21 cellular contexts compared by ENCODE assay signal in genomic region chr2:30761226-30761625, GRCh38. TPM values are rescaled to one million over a fixed set of nuclear protein-coding genes. Genes with fewer than 3 reads are reported as not detected.
DNase-seq lines count a peak whose midpoint lies in the region; ATAC-seq and TF ChIP-seq lines count a peak whose summit lies in the region.
"Had no signal": no experiment of that assay in that cellular context is flagged by ENCODE, and none has a peak within 500 bp of the region (broad histone marks: within the 10 kb centered on the region; RNA-seq: fewer than 3 reads in every experiment).

No MANE protein-coding gene starts in this region.

- H3K27me3 Mint-ChIP-seq in activated CD8-positive, alpha-beta memory T cell treated with anti-CD3 and anti-CD28 coated beads, Interleukin-2, amount 10 ng/mL, durations not matched to agents 7 days and 5 days = no peaks in the 10 kb centered on the region
- peaks cover 19% of the 10 kb centered on the region for H3K27me3 Mint-ChIP-seq in mesothelial cell of epicardium (ENCODE audit: low read depth)

- H3K9ac ChIP-seq in BLaER1 treated with 17β-estradiol and CSF1 and Interleukin-3, amounts not matched to agents 10 nM and 100 nM = no peak overlapping the region

- no peaks in the 10 kb centered on the region for H3K9me3 ChIP-seq in BLaER1 treated with 17β-estradiol and CSF1 and Interleukin-3, amounts not matched to agents 10 nM and 100 nM (replicated peaks in 1 of 11)
- no peaks in the 10 kb centered on the region for H3K9me3 ChIP-seq in upper lobe of right lung
- H3K9me3 ChIP-seq: A549, HAP-1 had no signal

- no peaks in the 10 kb centered on the region for H3K4me1 Mint-ChIP-seq in activated CD8-positive, alpha-beta memory T cell treated with anti-CD3 and anti-CD28 coated beads, Interleukin-2, amount 10 ng/mL, durations not matched to agents 7 days and 5 days
- peaks cover 15% of the 10 kb centered on the region for H3K4me1 Mint-ChIP-seq in mesothelial cell of epicardium

- H3K4me3 Mint-ChIP-seq in activated CD8-positive, alpha-beta memory T cell treated with anti-CD3 and anti-CD28 coated beads, Interleukin-2, amount 10 ng/mL, durations not matched to agents 7 days and 5 days = no peak overlapping the region
- no peak overlapping the region for H3K4me3 Mint-ChIP-seq in mesothelial cell of epicardium
- H3K4me3 Mint-ChIP-seq: CD4-positive, alpha-beta memory T cell; HFFc6 had no signal

- H3K27ac Mint-ChIP-seq in activated CD8-positive, alpha-beta memory T cell treated with anti-CD3 and anti-CD28 coated beads, Interleukin-2, amount 10 ng/mL, durations not matched to agents 7 days and 5 days = no peak overlapping the region
- H3K27ac Mint-ChIP-seq in mesothelial cell of epicardium = no peak overlapping the region
- H3K27ac Mint-ChIP-seq: CD4-positive, alpha-beta memory T cell; HFFc6 had no signal

- TF ChIP-seq CTCF in upper lobe of right lung (IDR thresholded peaks at IDR 0.05) = no peak
- no peak for TF ChIP-seq CTCF in mesothelial cell of epicardium (IDR thresholded peaks at IDR 0.05; ENCODE audit: unreplicated experiment)

- no peak overlapping the region for H3K4me3 ChIP-seq in BLaER1 treated with 17β-estradiol and CSF1 and Interleukin-3, amounts not matched to agents 10 nM and 100 nM
- no peak overlapping the region for H3K4me3 ChIP-seq in upper lobe of right lung
- H3K4me3 ChIP-seq: A549, HAP-1 had no signal

- no peaks in the 10 kb centered on the region for H3K36me3 ChIP-seq in BLaER1 treated with 17β-estradiol and CSF1 and Interleukin-3, amounts not matched to agents 10 nM and 100 nM
- H3K36me3 ChIP-seq in upper lobe of right lung = no peaks in the 10 kb centered on the region
- H3K36me3 ChIP-seq: HAP-1 had no signal

- intact Hi-C loops in posterior vena cava (cut with DNase I) = no loop called here
- intact Hi-C loops in upper lobe of right lung (cut with DNase I) = no loop called here

- ATAC-seq in activated CD8-positive, alpha-beta memory T cell treated with anti-CD3 and anti-CD28 coated beads, Interleukin-2, amount 10 ng/mL, durations not matched to agents 7 days and 5 days = no peak
- ATAC-seq in upper lobe of right lung (no peak), HG03280 (IDR thresholded peaks at IDR 0.05; ENCODE audit: unreplicated experiment) (no peak)
- ATAC-seq: A549 had no signal

- CTCF ChIA-PET in activated CD8-positive, alpha-beta memory T cell treated with anti-CD3 and anti-CD28 coated beads, Interleukin-2, amount 10 ng/mL, durations not matched to agents 7 days and 5 days (lab: Charles Lee) = no interaction called here

- H4K20me1 ChIP-seq in BLaER1 treated with 17β-estradiol and CSF1 and Interleukin-3, amounts not matched to agents 10 nM and 100 nM = no peaks in the 10 kb centered on the region

- peaks cover 0 to 12% (median 0%) of the 10 kb centered on the region in 11 experiments; a peak in 4 of 22 replicates for H3K27me3 ChIP-seq in BLaER1 treated with 17β-estradiol and CSF1 and Interleukin-3, amounts not matched to agents 10 nM and 100 nM
- H3K27me3 ChIP-seq in upper lobe of right lung = no peaks in the 10 kb centered on the region

- H3K4me2 ChIP-seq in BLaER1 treated with 17β-estradiol and CSF1 and Interleukin-3, amounts not matched to agents 10 nM and 100 nM = peak overlapping the region in 8 of 11 experiments; percentile 27 to 94 (median 86); a peak in 14 of 22 replicates
- H3K4me2 ChIP-seq: A549 had no signal

- no peak overlapping the region for H3K27ac ChIP-seq in BLaER1 treated with 17β-estradiol and CSF1 and Interleukin-3, amounts not matched to agents 10 nM and 100 nM
- no peak overlapping the region for H3K27ac ChIP-seq in upper lobe of right lung
- H3K27ac ChIP-seq: A549 had no signal

- no peaks in the 10 kb centered on the region for H3K36me3 Mint-ChIP-seq in activated CD8-positive, alpha-beta memory T cell treated with anti-CD3 and anti-CD28 coated beads, Interleukin-2, amount 10 ng/mL, durations not matched to agents 7 days and 5 days
- no peaks in the 10 kb centered on the region for H3K36me3 Mint-ChIP-seq in mesothelial cell of epicardium
- H3K36me3 Mint-ChIP-seq: CD4-positive, alpha-beta memory T cell had no signal

- peak; percentile 5 for DNase-seq in activated CD8-positive, alpha-beta memory T cell treated with anti-CD3 and anti-CD28 coated beads, Interleukin-2, amount 50 U/mL, for 4 hours
- no peak for DNase-seq in activated CD8-positive, alpha-beta memory T cell treated with anti-CD3 and anti-CD28 coated beads, Interleukin-2, amount 10 ng/mL, durations not matched to agents 7 days and 5 days
- peak; percentile 26 for DNase-seq in posterior vena cava (ENCODE audit: low spot score)
- no peak for DNase-seq in upper lobe of right lung
- DNase-seq in mesothelial cell of epicardium (ENCODE audit: low spot score in 2 of 2, unreplicated experiment in 2 of 2) = no peak
- DNase-seq: 8988T; ACHN; Calu3; CD4-positive, alpha-beta memory T cell; COR-L47; DMS53; DMS79 treated with DMSO at 0.1 percent for 48 hours; GF-D8; GOT3; HFFc6 had no signal

- H3K9me3 Mint-ChIP-seq in activated CD8-positive, alpha-beta memory T cell treated with anti-CD3 and anti-CD28 coated beads, Interleukin-2, amount 10 ng/mL, durations not matched to agents 7 days and 5 days (ENCODE audit: low read depth) = no peaks in the 10 kb centered on the region
- no peaks in the 10 kb centered on the region for H3K9me3 Mint-ChIP-seq in mesothelial cell of epicardium
- H3K9me3 Mint-ChIP-seq: CD4-positive, alpha-beta memory T cell; HFFc6 had no signal

- peaks cover 7 to 67% (median 52%) of the 10 kb centered on the region in 10 experiments for H3K4me1 ChIP-seq in BLaER1 treated with 17β-estradiol and CSF1 and Interleukin-3, amounts not matched to agents 10 nM and 100 nM
- H3K4me1 ChIP-seq in upper lobe of right lung = no peaks in the 10 kb centered on the region
- H3K4me1 ChIP-seq: A549, HAP-1 had no signal

RNA-seq across cellular contexts. Expression of gene CAPN13, which starts 46.0 kb away (rescaled TPM):
- not detected for total RNA-seq in activated CD8-positive, alpha-beta memory T cell treated with anti-CD3 and anti-CD28 coated beads, Interleukin-2, amount 10 ng/mL, durations not matched to agents 7 days and 5 days
- total RNA-seq in posterior vena cava (not detected), upper lobe of right lung (19.2 TPM), mesothelial cell of epicardium (0.14 to 0.24 TPM in 2 of 3 replicates, not detected in the other)
- total RNA-seq: CD4-positive, alpha-beta memory T cell; Daoy; G401; HFFc6 had no signal

Comparison
In these comparisons a context has a peak if more than half of its experiments do, and no peak if none do; other contexts are left out.
1. DNase-seq: peak in activated CD8-positive, alpha-beta memory T cell treated with anti-CD3 and anti-CD28 coated beads, Interleukin-2, amount 50 U/mL, for 4 hours (single experiment) and posterior vena cava (single experiment); none in activated CD8-positive, alpha-beta memory T cell treated with anti-CD3 and anti-CD28 coated beads, Interleukin-2, amount 10 ng/mL, durations not matched to agents 7 days and 5 days (single experiment), upper lobe of right lung (single experiment) and mesothelial cell of epicardium (0 of 2).
2. RNA of gene CAPN13, which starts 46.0 kb away (total RNA-seq): 19.2 TPM in upper lobe of right lung (single experiment); 0.14 to 0.24 TPM in mesothelial cell of epicardium, not detected in activated CD8-positive, alpha-beta memory T cell treated with anti-CD3 and anti-CD28 coated beads, Interleukin-2, amount 10 ng/mL, durations not matched to agents 7 days and 5 days and not detected in posterior vena cava; every median in the first group is over 10 times any median in the second.